Comparison of ENCODE assay signal across 7 cellular contexts in genomic region chr12:8037947-8038346, GRCh38. TPM values are rescaled to one million over a fixed set of nuclear protein-coding genes. Genes with fewer than 3 reads are reported as not detected.
A peak's percentile ranks its signal among the peaks of the same experiment; 100 is the strongest.
DNase-seq lines count a peak whose midpoint lies in the region; ATAC-seq and TF ChIP-seq lines count a peak whose summit lies in the region.

No MANE protein-coding gene starts in this region.

- DNase-seq in DND-41 (no peak), NCI-H2171 treated with DMSO at 0.1 percent for 48 hours (lab: John Stamatoyannopoulos, UW) (peak; percentile 90), endodermal cell (peak; percentile 67), MV-4-11 (lab: John Stamatoyannopoulos, UW) (no peak)

- H3K4me2 ChIP-seq in DND-41 (ENCODE audit: insufficient read depth, low read length) (peak overlapping the region; percentile 13; the same call in 1 of the 2 replicates), parathyroid adenoma (ENCODE audit: low read length) (peak overlapping the region; percentile 52)

- ATAC-seq in DND-41 (ENCODE audit: insufficient read depth, low read depth) (no peak), HG02571 (IDR thresholded peaks at IDR 0.05; ENCODE audit: unreplicated experiment) (no peak), GM21360 (IDR thresholded peaks at IDR 0.05; ENCODE audit: unreplicated experiment) (no peak)

- no peak for TF ChIP-seq CTCF in DND-41 (IDR thresholded peaks at IDR 0.05; ENCODE audit: borderline replicate concordance, extremely low read depth, low read length, poor library complexity, severe bottlenecking)
- TF ChIP-seq CTCF in endodermal cell (conservative IDR thresholded peaks at IDR 0.05), result no peak
- no peak for TF ChIP-seq CTCF in parathyroid adenoma (IDR thresholded peaks at IDR 0.05)

- no peaks in the 10 kb centered on the region for H3K27me3 Mint-ChIP-seq in endodermal cell (ENCODE audit: insufficient read depth)

- H3K9ac ChIP-seq in DND-41 (ENCODE audit: low read depth, low read length) (no peak overlapping the region), endodermal cell (ENCODE audit: extremely low read depth, low read length, poor library complexity, severe bottlenecking) (no peak overlapping the region), parathyroid adenoma (no peak overlapping the region)

- H3K36me3 ChIP-seq in DND-41 (ENCODE audit: insufficient read depth, low read length) (peaks cover 65% of the 10 kb centered on the region), endodermal cell (ENCODE audit: control insufficient read depth, insufficient read depth, low read length) (peaks cover 39% of the 10 kb centered on the region), parathyroid adenoma (ENCODE audit: control insufficient read depth, insufficient read depth, low read length) (no peaks in the 10 kb centered on the region)

- H3K4me3 Mint-ChIP-seq in endodermal cell, result peak overlapping the region; percentile 27

- peaks cover 68% of the 10 kb centered on the region for H3K79me2 ChIP-seq in DND-41 (ENCODE audit: insufficient read depth, low read length)
- H3K79me2 ChIP-seq in parathyroid adenoma, result peaks cover 15% of the 10 kb centered on the region

- H3K27me3 ChIP-seq in DND-41 (ENCODE audit: insufficient read depth, low read length, poor library complexity), result no peaks in the 10 kb centered on the region
- no peaks in the 10 kb centered on the region for H3K27me3 ChIP-seq in endodermal cell (ENCODE audit: control insufficient read depth, insufficient read depth, low read length, poor library complexity, severe bottlenecking)
- no peaks in the 10 kb centered on the region for H3K27me3 ChIP-seq in parathyroid adenoma (ENCODE audit: control insufficient read depth, insufficient read depth, low read length)

- H3K27ac ChIP-seq in DND-41 (ENCODE audit: low read length) (no peak overlapping the region), endodermal cell (ENCODE audit: low read depth, low read length) (no peak overlapping the region), parathyroid adenoma (peak overlapping the region; percentile 81)

- WGBS in endodermal cell (ENCODE audit: insufficient coverage in 1 of 2, insufficient read length in 1 of 2), 2 experiments, result 67 to 70% methylated on average over 1 to 6 of the region's 6 CpGs

- peaks cover 38% of the 10 kb centered on the region for H4K20me1 ChIP-seq in DND-41 (ENCODE audit: insufficient read depth, low read length)

- no peak overlapping the region for H3K27ac Mint-ChIP-seq in endodermal cell

- H3K4me1 Mint-ChIP-seq in endodermal cell, result peaks cover 59% of the 10 kb centered on the region

- H3K4me1 ChIP-seq in DND-41 (ENCODE audit: insufficient read depth, low read length) (peaks cover 60% of the 10 kb centered on the region), endodermal cell (ENCODE audit: control insufficient read depth, insufficient read depth, low read length) (peaks cover 9% of the 10 kb centered on the region), parathyroid adenoma (peaks cover 53% of the 10 kb centered on the region)

- H2AFZ ChIP-seq in DND-41 (ENCODE audit: low read depth, low read length) (no peak overlapping the region), parathyroid adenoma (no peak overlapping the region)

- no peaks in the 10 kb centered on the region for H3K9me3 ChIP-seq in DND-41 (ENCODE audit: insufficient read depth, low read length, severe bottlenecking)
- no peaks in the 10 kb centered on the region for H3K9me3 ChIP-seq in endodermal cell (ENCODE audit: control insufficient read depth, low read length)
- H3K9me3 ChIP-seq in parathyroid adenoma (ENCODE audit: control insufficient read depth, low read length), result no peaks in the 10 kb centered on the region

- no peak overlapping the region for H3K4me3 ChIP-seq in DND-41 (ENCODE audit: low read depth in 1 of 2, low read length in 2 of 2)
- H3K4me3 ChIP-seq in endodermal cell (ENCODE audit: low read length), result peak overlapping the region; percentile 74
- H3K4me3 ChIP-seq in parathyroid adenoma (ENCODE audit: low read depth, low read length), result no peak overlapping the region

- H3K36me3 Mint-ChIP-seq in endodermal cell (ENCODE audit: low read depth), result peaks cover 25% of the 10 kb centered on the region

- H3K9me3 Mint-ChIP-seq in endodermal cell, result no peaks in the 10 kb centered on the region

RNA-seq across cellular contexts. Expression of gene FOXJ2, which starts 5.4 kb away (rescaled TPM):
- 10 to 100 TPM; 10.8 to 21.2 TPM for total RNA-seq in endodermal cell
- polyA plus RNA-seq in endodermal cell (2013, experiment 1 of 2), result 13.5 TPM
- 13.4 TPM for polyA plus RNA-seq in endodermal cell (2013, experiment 2 of 2)

RNA-seq across cellular contexts. Expression of gene C3AR1, which starts 28.2 kb away (rescaled TPM):
- total RNA-seq in endodermal cell, result not detected
- not detected for polyA plus RNA-seq in endodermal cell (2013, experiment 1 of 2)
- not detected for polyA plus RNA-seq in endodermal cell (2013, experiment 2 of 2)

RNA-seq across cellular contexts. Expression of gene NECAP1, which starts 44.1 kb away (rescaled TPM):
- total RNA-seq in endodermal cell, result 10 to 100 TPM; 19.9 to 33.9 TPM
- 20.3 TPM for polyA plus RNA-seq in endodermal cell (2013, experiment 1 of 2)
- 20.1 TPM for polyA plus RNA-seq in endodermal cell (2013, experiment 2 of 2)

Comparison
In these comparisons a context has a peak if more than half of its experiments do, and no peak if none do; other contexts are left out.
1. DNase-seq: peak in NCI-H2171 treated with DMSO at 0.1 percent for 48 hours (single experiment) and endodermal cell (single experiment); none in DND-41 (single experiment) and MV-4-11 (single experiment).